23 cellular contexts compared by ENCODE assay signal in genomic region chr14:50497351-50497750, GRCh38.
"Had no signal": no experiment of that assay in that cellular context is flagged by ENCODE, and none has a peak within 500 bp of the region (broad histone marks: within the 10 kb centered on the region; RNA-seq: fewer than 3 reads in every experiment).

No MANE protein-coding gene starts in this region.

- H3K27me3 Mint-ChIP-seq: activated naive CD4-positive, alpha-beta T cell treated with anti-CD3 and anti-CD28 coated beads, Interleukin-2, amount 50 U/mL, for 24 hours; activated T-cell treated with anti-CD3 and anti-CD28 coated beads, Interleukin-2, amount 50 U/mL, for 24 hours; central memory CD8-positive, alpha-beta T cell; T-helper 17 cell had no signal

- H3K9me3 Mint-ChIP-seq: activated naive CD4-positive, alpha-beta T cell treated with anti-CD3 and anti-CD28 coated beads, Interleukin-2, amount 50 U/mL, for 24 hours; activated T-cell treated with anti-CD3 and anti-CD28 coated beads, Interleukin-2, amount 50 U/mL, for 24 hours; activated T-helper 1 cell treated with anti-CD3 and anti-CD28 coated beads, Interleukin-12 subunit alpha, Interleukin-12 subunit beta, Interleukin-2, Interleukin-4 antibody, amounts not matched to agents 30 ng/mL and 10 ng/mL and 1 ng/mL, durations not matched to agents 14 hours and 24 hours and 36 hours; central memory CD8-positive, alpha-beta T cell; WTC11 had no signal

- H3K4me1 Mint-ChIP-seq: WTC11 had no signal

- H3K4me3 Mint-ChIP-seq: activated CD8-positive, alpha-beta T cell treated with anti-CD3 and anti-CD28 coated beads, Interleukin-2, amount 10 ng/mL, durations not matched to agents 7 days and 5 days; activated naive CD4-positive, alpha-beta T cell treated with anti-CD3 and anti-CD28 coated beads, Interleukin-2, amount 50 U/mL, for 24 hours; activated T-cell treated with anti-CD3 and anti-CD28 coated beads, Interleukin-2, amount 50 U/mL, for 24 hours; activated T-helper 1 cell treated with anti-CD3 and anti-CD28 coated beads, Interleukin-12 subunit alpha, Interleukin-12 subunit beta, Interleukin-2, Interleukin-4 antibody, amounts not matched to agents 30 ng/mL and 10 ng/mL and 1 ng/mL, durations not matched to agents 14 hours and 24 hours and 36 hours; central memory CD8-positive, alpha-beta T cell; T-helper 17 cell; WTC11 had no signal

- H3K36me3 Mint-ChIP-seq: WTC11 had no signal

- H3K27ac Mint-ChIP-seq: activated CD8-positive, alpha-beta T cell treated with anti-CD3 and anti-CD28 coated beads, Interleukin-2, amount 10 ng/mL, durations not matched to agents 7 days and 5 days; activated naive CD4-positive, alpha-beta T cell treated with anti-CD3 and anti-CD28 coated beads, Interleukin-2, amount 50 U/mL, for 24 hours; activated T-cell treated with anti-CD3 and anti-CD28 coated beads, Interleukin-2, amount 50 U/mL, for 24 hours; activated T-helper 1 cell treated with anti-CD3 and anti-CD28 coated beads, Interleukin-12 subunit alpha, Interleukin-12 subunit beta, Interleukin-2, Interleukin-4 antibody, amounts not matched to agents 30 ng/mL and 10 ng/mL and 1 ng/mL, durations not matched to agents 14 hours and 24 hours and 36 hours; T-helper 17 cell; WTC11 had no signal

- DNase-seq: activated CD4-positive, alpha-beta T cell treated with anti-CD3 and anti-CD28 coated beads for 48 hours; activated CD4-positive, alpha-beta T cell treated with anti-CD3 and anti-CD28 coated beads, Interleukin-2, amount 50 U/mL, for 4 hours; activated CD4-positive, CD25-positive, alpha-beta regulatory T cell treated with anti-CD3 and anti-CD28 coated beads, Interleukin-2, amount 50 U/mL, for 72 hours; activated CD8-positive, alpha-beta T cell treated with anti-CD3 and anti-CD28 coated beads, Interleukin-2, amount 10 ng/mL, durations not matched to agents 7 days and 5 days; activated effector memory CD4-positive, alpha-beta T cell treated with Interleukin-2 at 50 U/mL for 16 hours; activated naive CD4-positive, alpha-beta T cell; activated T-cell treated with anti-CD3 and anti-CD28 coated beads, Interleukin-2, amount 50 U/mL, for 24 hours; amniotic stem cell; body of pancreas; NCI-H1092; NCI-H1417; NCI-H1694; NCI-H2029; NCI-H446; NCI-H524; PC-9; SIG-M5; T-helper 17 cell; T-helper 9 cell had no signal
